Comparison of ENCODE assay signal across 12 cellular contexts in genomic region chr20:22795897-22796296, GRCh38.
DNase-seq lines count a peak whose midpoint lies in the region; ATAC-seq and TF ChIP-seq lines count a peak whose summit lies in the region.
"Had no signal": no experiment of that assay in that cellular context is flagged by ENCODE, and none has a peak within 500 bp of the region (broad histone marks: within the 10 kb centered on the region; RNA-seq: fewer than 3 reads in every experiment).

No MANE protein-coding gene starts in this region.

- peaks cover 2 to 6% of the 10 kb centered on the region in 2 donors for H3K9me3 Mint-ChIP-seq in activated T-cell treated with anti-CD3 and anti-CD28 coated beads, Interleukin-2, amount 50 U/mL, for 72 hours

- H3K27me3 ChIP-seq in body of pancreas (no peaks in the 10 kb centered on the region), right atrium auricular region (no peaks in the 10 kb centered on the region), H7 (ENCODE audit: control insufficient read depth, insufficient read depth, low read length) (no peaks in the 10 kb centered on the region)

- peaks cover 4% of the 10 kb centered on the region for H3K4me1 ChIP-seq in body of pancreas
- peaks cover 0 to 31% of the 10 kb centered on the region in 2 donors for H3K4me1 ChIP-seq in right atrium auricular region

- TF ChIP-seq CTCF in HFF-Myc (IDR thresholded peaks at IDR 0.05; ENCODE audit: low read depth, low read length, missing control alignments): no peak
- TF ChIP-seq CTCF in body of pancreas (IDR thresholded peaks at IDR 0.05): no peak
- TF ChIP-seq CTCF in right atrium auricular region (IDR thresholded peaks at IDR 0.05): no peak

- no peak overlapping the region for H3K4me3 Mint-ChIP-seq in activated T-cell treated with anti-CD3 and anti-CD28 coated beads, Interleukin-2, amount 50 U/mL, for 72 hours
- H3K4me3 Mint-ChIP-seq: activated naive CD4-positive, alpha-beta T cell treated with anti-CD3 and anti-CD28 coated beads, Interleukin-2, amount 50 U/mL, for 24 hours had no signal

- H3K27ac ChIP-seq in body of pancreas (no peak overlapping the region), right atrium auricular region (peak overlapping the region; percentile 48 to 65)

- H3K27me3 Mint-ChIP-seq in activated T-cell treated with anti-CD3 and anti-CD28 coated beads, Interleukin-2, amount 50 U/mL, for 72 hours (ENCODE audit: low read depth): no peaks in the 10 kb centered on the region
- H3K27me3 Mint-ChIP-seq: activated naive CD4-positive, alpha-beta T cell treated with anti-CD3 and anti-CD28 coated beads, Interleukin-2, amount 50 U/mL, for 24 hours had no signal

- ATAC-seq in body of pancreas: peak; percentile 58
- no peak for ATAC-seq in activated T-cell treated with anti-CD3 and anti-CD28 coated beads, Interleukin-2, amount 50 U/mL, for 72 hours (replicated peaks in 1 of 2)
- no peak for ATAC-seq in GM21526 (IDR thresholded peaks at IDR 0.05; ENCODE audit: low FRiP score, unreplicated experiment)
- ATAC-seq: left colon had no signal

- WGBS in body of pancreas, 2 donors: 26 to 30% methylated on average over 5 of the region's 5 CpGs

- H3K4me3 ChIP-seq in HFF-Myc (replicated peaks; ENCODE audit: low read depth, low read length) (no peak overlapping the region), body of pancreas (no peak overlapping the region), right atrium auricular region (no peak overlapping the region), H7 (ENCODE audit: insufficient read depth, low read depth, low read length) (no peak overlapping the region)

- H3K36me3 ChIP-seq in body of pancreas (replicated peaks in 1 of 2; ENCODE audit: insufficient read depth in 1 of 2, low read depth in 2 of 2) (no peaks in the 10 kb centered on the region), right atrium auricular region (no peaks in the 10 kb centered on the region), H7 (replicated peaks; ENCODE audit: control insufficient read depth, insufficient read depth, low read length) (no peaks in the 10 kb centered on the region)

- H3K9me3 ChIP-seq in body of pancreas (no peaks in the 10 kb centered on the region), right atrium auricular region (no peaks in the 10 kb centered on the region)

- H3K36me3 Mint-ChIP-seq in activated T-cell treated with anti-CD3 and anti-CD28 coated beads, Interleukin-2, amount 50 U/mL, for 72 hours (ENCODE audit: insufficient read depth in 2 of 2): no peaks in the 10 kb centered on the region
- H3K36me3 Mint-ChIP-seq: activated naive CD4-positive, alpha-beta T cell treated with anti-CD3 and anti-CD28 coated beads, Interleukin-2, amount 50 U/mL, for 24 hours had no signal

- no peak overlapping the region for H3K27ac Mint-ChIP-seq in activated T-cell treated with anti-CD3 and anti-CD28 coated beads, Interleukin-2, amount 50 U/mL, for 72 hours
- H3K27ac Mint-ChIP-seq: activated naive CD4-positive, alpha-beta T cell treated with anti-CD3 and anti-CD28 coated beads, Interleukin-2, amount 50 U/mL, for 24 hours had no signal

- no peak for TF ChIP-seq POLR2A in body of pancreas (IDR thresholded peaks at IDR 0.05)

- no peaks in the 10 kb centered on the region for H3K4me1 Mint-ChIP-seq in activated T-cell treated with anti-CD3 and anti-CD28 coated beads, Interleukin-2, amount 50 U/mL, for 72 hours (ENCODE audit: low read depth)
- H3K4me1 Mint-ChIP-seq: activated naive CD4-positive, alpha-beta T cell treated with anti-CD3 and anti-CD28 coated beads, Interleukin-2, amount 50 U/mL, for 24 hours had no signal

- DNase-seq in HFF-Myc (ENCODE audit: extremely low read depth, low read depth) (peak; percentile 57), body of pancreas (peak; percentile 18 to 59 (median 33)), right atrium auricular region (ENCODE audit: low spot score) (peak; percentile 84), smooth muscle cell of the brain vasculature (ENCODE audit: low read depth, low spot score) (peak; percentile 77), NOMO-1 treated with dmso at 0.1 percent for 144 hours (lab: John Stamatoyannopoulos, UW; ENCODE audit: unreplicated experiment) (no peak), H7 (no peak)
- DNase-seq in activated T-cell treated with anti-CD3 and anti-CD28 coated beads, Interleukin-2, amount 50 U/mL, for 72 hours: no peak
- DNase-seq: GDM1; stimulated activated CD4-positive, alpha-beta T cell treated with anti-CD3 and anti-CD28 coated beads, Interleukin-4, amount 100 ng/mL, for 4 hours had no signal

- intact Hi-C loops in body of pancreas (cut with DNase I): no loop called here

Comparison
In these comparisons a context has a peak if more than half of its experiments do, and no peak if none do; other contexts are left out.
1. DNase-seq: peak in HFF-Myc (single experiment), body of pancreas (4 of 4), right atrium auricular region (single experiment) and smooth muscle cell of the brain vasculature (single experiment); none in activated T-cell treated with anti-CD3 and anti-CD28 coated beads, Interleukin-2, amount 50 U/mL, for 72 hours (0 of 2), NOMO-1 treated with dmso at 0.1 percent for 144 hours (single experiment) and H7 (single experiment).
2. H3K27ac ChIP-seq: peak in right atrium auricular region (2 of 2); none in body of pancreas (0 of 4).